ENCODE assay signal across 30 cellular contexts in genomic region chr16:8649829-8650554, GRCh38. TPM values are rescaled to one million over a fixed set of nuclear protein-coding genes. Genes with fewer than 3 reads are reported as not detected.
"Had no signal": no experiment of that assay in that cellular context is flagged by ENCODE, and none has a peak within 500 bp of the region (broad histone marks: within the 10 kb centered on the region; RNA-seq: fewer than 3 reads in every experiment).

No MANE protein-coding gene starts in this region.

- H3K4me1 Mint-ChIP-seq: mesothelial cell of epicardium had no signal

- H3K27ac ChIP-seq: left ventricle myocardium inferior, pancreas, prostate gland, sigmoid colon, stomach, testis, thyroid gland, transverse colon, upper lobe of left lung had no signal

- H3K27me3 Mint-ChIP-seq: naive B cell; stimulated activated naive B cell treated with anti-CD40 and anti-IgM and Interleukin-4, amounts not matched to agents 10 μg/mL and 1 μg/mL and 100 μg/mL, for 72 hours had no signal

- H3K27me3 ChIP-seq: pancreas, sigmoid colon, stomach, testis, thyroid gland, transverse colon, upper lobe of left lung had no signal

- H3K9me3 ChIP-seq: left ventricle myocardium inferior, pancreas, prostate gland, sigmoid colon, stomach, testis, thyroid gland, transverse colon, upper lobe of left lung had no signal

- DNase-seq: hypothalamus; islet precursor cell; left ventricle myocardium inferior; mesendoderm; naive B cell; natural killer cell; nephron progenitor cell; pancreas; retina; right cardiac atrium; sigmoid colon; small intestine; stimulated activated CD4-positive, alpha-beta T cell treated with anti-CD3 and anti-CD28 coated beads, Interleukin-1b, Interleukin-23, amount 100 ng/mL, for 48 hours; stimulated activated CD4-positive, alpha-beta T cell treated with anti-CD3 and anti-CD28 coated beads, Interleukin-2, amount 100 ng/mL, for 48 hours; stimulated activated CD4-positive, alpha-beta T cell treated with anti-CD3 and anti-CD28 coated beads, Interleukin-4, amount 100 ng/mL, for 4 hours; stimulated activated naive B cell treated with anti-CD40 and anti-IgM and Interleukin-4, amounts not matched to agents 10 μg/mL and 1 μg/mL and 100 μg/mL, for 72 hours; stimulated activated naive CD8-positive, alpha-beta T cell treated with anti-CD3 and anti-CD28 coated beads, Interleukin-15, Interleukin-2, amounts not matched to agents 100 U/mL and 50 U/mL, for 24 hours; stomach; testis; thyroid gland; transverse colon; upper lobe of left lung had no signal

- ATAC-seq: natural killer cell; pancreas; right cardiac atrium; stimulated activated naive B cell treated with anti-CD40 and anti-IgM and Interleukin-4, amounts not matched to agents 10 μg/mL and 1 μg/mL and 100 μg/mL, for 72 hours; stimulated activated naive CD8-positive, alpha-beta T cell treated with anti-CD3 and anti-CD28 coated beads, Interleukin-15, Interleukin-2, amounts not matched to agents 100 U/mL and 50 U/mL, for 24 hours had no signal

- H3K4me3 Mint-ChIP-seq: mesothelial cell of epicardium; naive B cell; natural killer cell; nephron progenitor cell; stimulated activated naive B cell treated with anti-CD40 and anti-IgM and Interleukin-4, amounts not matched to agents 10 μg/mL and 1 μg/mL and 100 μg/mL, for 72 hours had no signal

- H3K4me1 ChIP-seq: left ventricle myocardium inferior, pancreas, prostate gland, sigmoid colon, stomach, testis, thyroid gland, transverse colon had no signal

- H3K27ac Mint-ChIP-seq: mesothelial cell of epicardium; naive B cell; natural killer cell; nephron progenitor cell; stimulated activated naive B cell treated with anti-CD40 and anti-IgM and Interleukin-4, amounts not matched to agents 10 μg/mL and 1 μg/mL and 100 μg/mL, for 72 hours had no signal

- H3K9me3 Mint-ChIP-seq: mesothelial cell of epicardium; naive B cell; natural killer cell; nephron progenitor cell; stimulated activated naive B cell treated with anti-CD40 and anti-IgM and Interleukin-4, amounts not matched to agents 10 μg/mL and 1 μg/mL and 100 μg/mL, for 72 hours had no signal

- H3K4me3 ChIP-seq: left ventricle myocardium inferior, lung, pancreas, prostate gland, sigmoid colon, stomach, testis, thyroid gland, transverse colon, upper lobe of left lung had no signal

RNA-seq across cellular contexts. Expression of gene TMEM114, which starts 59.7 kb away (rescaled TPM):
- total RNA-seq: kidney epithelial cell, left ventricle myocardium inferior, lower leg skin, lung, mesothelial cell of epicardium, mononuclear cell, natural killer cell, osteoblast, pancreas, prostate gland, right cardiac atrium, sigmoid colon, stomach, testis, thyroid gland, transverse colon, upper lobe of left lung, urinary bladder had no signal
- polyA plus RNA-seq: lung, pancreas, right cardiac atrium, sigmoid colon, small intestine, stomach, urinary bladder had no signal
